22 cellular contexts compared by ENCODE assay signal in the genomic region with DNA sequence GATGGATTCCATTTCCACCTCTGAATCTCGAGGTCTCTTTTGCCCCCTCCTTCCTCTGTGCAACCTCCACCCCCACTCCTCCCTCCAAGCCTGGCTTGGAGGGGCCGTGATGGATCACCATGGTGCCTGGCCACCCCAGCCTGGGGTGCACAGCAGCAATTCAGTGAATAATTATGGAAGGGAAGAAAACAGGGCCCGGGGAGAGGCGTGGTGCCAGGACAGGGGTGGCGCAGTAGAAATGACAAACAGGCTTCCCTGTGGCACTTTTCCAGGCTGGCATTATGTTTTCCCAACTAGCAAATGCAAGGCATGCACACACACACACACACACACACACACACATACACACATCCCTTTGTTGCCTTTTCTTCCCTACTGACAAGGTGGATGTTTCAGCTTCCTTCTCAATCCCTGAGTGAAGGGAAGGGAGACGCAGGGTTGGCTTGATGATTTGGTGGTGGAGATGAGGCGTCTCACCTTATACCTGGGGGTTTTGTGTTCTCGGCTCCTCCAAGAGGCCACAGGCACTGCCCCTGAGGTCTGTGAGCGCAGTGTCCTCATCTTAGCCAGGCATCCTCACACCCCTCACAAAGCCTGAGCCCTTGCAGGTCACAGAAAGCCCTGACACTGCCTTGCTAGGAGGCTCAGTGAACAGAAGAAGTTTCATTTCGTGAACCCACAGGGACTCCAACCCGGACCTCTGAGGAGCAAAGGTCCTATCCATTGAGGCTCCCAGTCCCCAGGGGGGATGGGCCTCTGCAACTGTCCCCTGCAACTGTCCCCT.
"Had no signal": no experiment of that assay in that cellular context is flagged by ENCODE, and none has a peak within 500 bp of the region (broad histone marks: within the 10 kb centered on the region; RNA-seq: fewer than 3 reads in every experiment).

No MANE protein-coding gene starts in this region.

- H3K4me3 Mint-ChIP-seq: activated B cell treated with CpG ODN at 0.5 μM for 24 hours; activated CD8-positive, alpha-beta T cell treated with anti-CD3 and anti-CD28 coated beads, Interleukin-2, amount 10 ng/mL, durations not matched to agents 7 days and 5 days; activated naive CD8-positive, alpha-beta T cell; naive thymus-derived CD8-positive, alpha-beta T cell; neural crest cell; T-cell had no signal

- H3K27ac ChIP-seq: right lobe of liver, skin epidermis, thoracic aorta, uterus had no signal

- H3K27ac Mint-ChIP-seq: activated B cell treated with CpG ODN at 0.5 μM for 24 hours; activated CD8-positive, alpha-beta T cell treated with anti-CD3 and anti-CD28 coated beads, Interleukin-2, amount 10 ng/mL, durations not matched to agents 7 days and 5 days; activated naive CD8-positive, alpha-beta T cell; naive thymus-derived CD8-positive, alpha-beta T cell; T-cell had no signal

- DNase-seq: activated B cell treated with CpG ODN at 0.5 μM for 24 hours; activated CD8-positive, alpha-beta T cell treated with anti-CD3 and anti-CD28 coated beads, Interleukin-2, amount 10 ng/mL, durations not matched to agents 7 days and 5 days; activated effector memory CD4-positive, alpha-beta T cell treated with Interleukin-2 at 50 U/mL for 16 hours; activated naive CD4-positive, alpha-beta T cell treated with Interleukin-2 at 50 U/mL for 16 hours; effector memory CD4-positive, alpha-beta T cell; foreskin fibroblast; hippocampal formation; left colon; midbrain; naive thymus-derived CD8-positive, alpha-beta T cell; occipital lobe; right lobe of liver; stimulated activated CD4-positive, alpha-beta T cell treated with anti-CD3 and anti-CD28 coated beads, Interleukin-12 subunit alpha, Interleukin-12 subunit beta, amount 100 ng/mL, for 4 hours; stimulated activated CD4-positive, alpha-beta T cell treated with anti-CD3 and anti-CD28 coated beads, Interleukin-4, amount 100 ng/mL, for 1 hour; stimulated activated naive CD8-positive, alpha-beta T cell treated with anti-CD3 and anti-CD28 coated beads, Interleukin-15, Interleukin-2, amounts not matched to agents 100 U/mL and 50 U/mL, for 24 hours; T-cell; trophoblast cell; uterus had no signal

- H3K9me3 Mint-ChIP-seq: activated B cell treated with CpG ODN at 0.5 μM for 24 hours, neural crest cell had no signal

- H3K4me3 ChIP-seq: right lobe of liver, skin epidermis, thoracic aorta, uterus had no signal

- H3K4me1 Mint-ChIP-seq: activated B cell treated with CpG ODN at 0.5 μM for 24 hours; naive thymus-derived CD8-positive, alpha-beta T cell; T-cell had no signal

- H3K36me3 Mint-ChIP-seq: activated naive CD8-positive, alpha-beta T cell; T-cell had no signal

- ATAC-seq: activated CD8-positive, alpha-beta T cell treated with anti-CD3 and anti-CD28 coated beads, Interleukin-2, amount 10 ng/mL, durations not matched to agents 7 days and 5 days; left colon; naive thymus-derived CD8-positive, alpha-beta T cell; right lobe of liver; stimulated activated naive CD8-positive, alpha-beta T cell treated with anti-CD3 and anti-CD28 coated beads, Interleukin-15, Interleukin-2, amounts not matched to agents 100 U/mL and 50 U/mL, for 24 hours; T-cell had no signal
